In genomic region chrX:149551245-149551938, GRCh38 we compare ENCODE assay signal across 15 cellular contexts. TPM values are rescaled to one million over a fixed set of nuclear protein-coding genes. Genes with fewer than 3 reads are reported as not detected.
DNase-seq lines count a peak whose midpoint lies in the region; ATAC-seq and FAIRE-seq lines count a peak whose summit lies in the region.
"Not testable (repeated sequence)": the region's sequence is repeated elsewhere in the genome, so short reads cannot be mapped to it uniquely, and the experiment has no call there.
"Had no signal": no experiment of that assay in that cellular context is flagged by ENCODE, and none has a peak within 500 bp of the region (broad histone marks: within the 10 kb centered on the region; RNA-seq: fewer than 3 reads in every experiment).

No MANE protein-coding gene starts in this region.

- DNase-seq in activated naive CD4-positive, alpha-beta T cell treated with anti-CD3 and anti-CD28 coated beads, Interleukin-2, amount 50 U/mL, for 72 hours (ENCODE audit: low spot score in 2 of 2), result not testable (repeated sequence)

- H3K36me3 Mint-ChIP-seq in activated naive CD4-positive, alpha-beta T cell treated with anti-CD3 and anti-CD28 coated beads, Interleukin-2, amount 50 U/mL, for 72 hours, result not testable (repeated sequence)

- ATAC-seq in GM18502 (IDR thresholded peaks at IDR 0.05; ENCODE audit: poor library complexity, unreplicated experiment) (peak; percentile 52), GM19463 (IDR thresholded peaks at IDR 0.05; ENCODE audit: unreplicated experiment) (peak; percentile 43), HG02610 (IDR thresholded peaks at IDR 0.05; ENCODE audit: unreplicated experiment) (peak; percentile 70), HG03108 (IDR thresholded peaks at IDR 0.05; ENCODE audit: unreplicated experiment) (peak; percentile 41)
- peak; percentile 55 to 57 for ATAC-seq in activated CD4-positive, CD25-positive, alpha-beta regulatory T cell treated with anti-CD3 and anti-CD28 coated beads, Interleukin-2, amount 50 U/mL, for 24 hours
- ATAC-seq in activated naive CD4-positive, alpha-beta T cell treated with anti-CD3 and anti-CD28 coated beads, Interleukin-2, amount 50 U/mL, for 72 hours, result peak; percentile 43 to 79

- FAIRE-seq in islet of Langerhans (lab: Jason Lieb, UNC), result peak; percentile 79

- H3K9me3 Mint-ChIP-seq in activated naive CD4-positive, alpha-beta T cell treated with anti-CD3 and anti-CD28 coated beads, Interleukin-2, amount 50 U/mL, for 72 hours, result not testable (repeated sequence)

- H3K27ac Mint-ChIP-seq in activated naive CD4-positive, alpha-beta T cell treated with anti-CD3 and anti-CD28 coated beads, Interleukin-2, amount 50 U/mL, for 72 hours, result not testable (repeated sequence)

RNA-seq across cellular contexts. Expression of gene HSFX3, which starts 1.7 kb away (rescaled TPM):
- total RNA-seq in activated naive CD4-positive, alpha-beta T cell treated with anti-CD3 and anti-CD28 coated beads, Interleukin-2, amount 50 U/mL, for 72 hours, result not detected
- total RNA-seq: A172; CD8-positive, alpha-beta T cell; H7; PC-3; Right ventricle myocardium superior; RPMI7951; SK-MEL-5; T-helper 1 cell treated with Interleukin-12 subunit alpha and Interleukin-12 subunit beta and Interleukin-4 antibody, amounts not matched to agents 30 ng/mL and 1 ng/mL, for 36 hours had no signal

RNA-seq across cellular contexts. Expression of gene EOLA1, which starts 10.6 kb away (rescaled TPM):
- 10 to 100 TPM; 13.6 to 50.9 TPM for total RNA-seq in activated naive CD4-positive, alpha-beta T cell treated with anti-CD3 and anti-CD28 coated beads, Interleukin-2, amount 50 U/mL, for 72 hours

RNA-seq across cellular contexts. Expression of gene MAGEA9B, which starts 35.9 kb away (rescaled TPM):
- total RNA-seq in activated naive CD4-positive, alpha-beta T cell treated with anti-CD3 and anti-CD28 coated beads, Interleukin-2, amount 50 U/mL, for 72 hours, result not detected
- total RNA-seq: A172; CD8-positive, alpha-beta T cell; H7; PC-3; Right ventricle myocardium superior; RPMI7951; SK-MEL-5; T-helper 1 cell treated with Interleukin-12 subunit alpha and Interleukin-12 subunit beta and Interleukin-4 antibody, amounts not matched to agents 30 ng/mL and 1 ng/mL, for 36 hours had no signal

RNA-seq across cellular contexts. Expression of gene HSFX2, which starts 43.7 kb away (rescaled TPM):
- not detected for total RNA-seq in activated naive CD4-positive, alpha-beta T cell treated with anti-CD3 and anti-CD28 coated beads, Interleukin-2, amount 50 U/mL, for 72 hours
- total RNA-seq: A172; CD8-positive, alpha-beta T cell; PC-3; Right ventricle myocardium superior; SK-MEL-5 had no signal

RNA-seq across cellular contexts. Expression of gene IDS, which starts 46.3 kb away (rescaled TPM):
- 10 to 100 TPM; 35.4 to 77.8 TPM for total RNA-seq in activated naive CD4-positive, alpha-beta T cell treated with anti-CD3 and anti-CD28 coated beads, Interleukin-2, amount 50 U/mL, for 72 hours
